Comparison of ENCODE assay signal across 2 cellular contexts in the genomic region with DNA sequence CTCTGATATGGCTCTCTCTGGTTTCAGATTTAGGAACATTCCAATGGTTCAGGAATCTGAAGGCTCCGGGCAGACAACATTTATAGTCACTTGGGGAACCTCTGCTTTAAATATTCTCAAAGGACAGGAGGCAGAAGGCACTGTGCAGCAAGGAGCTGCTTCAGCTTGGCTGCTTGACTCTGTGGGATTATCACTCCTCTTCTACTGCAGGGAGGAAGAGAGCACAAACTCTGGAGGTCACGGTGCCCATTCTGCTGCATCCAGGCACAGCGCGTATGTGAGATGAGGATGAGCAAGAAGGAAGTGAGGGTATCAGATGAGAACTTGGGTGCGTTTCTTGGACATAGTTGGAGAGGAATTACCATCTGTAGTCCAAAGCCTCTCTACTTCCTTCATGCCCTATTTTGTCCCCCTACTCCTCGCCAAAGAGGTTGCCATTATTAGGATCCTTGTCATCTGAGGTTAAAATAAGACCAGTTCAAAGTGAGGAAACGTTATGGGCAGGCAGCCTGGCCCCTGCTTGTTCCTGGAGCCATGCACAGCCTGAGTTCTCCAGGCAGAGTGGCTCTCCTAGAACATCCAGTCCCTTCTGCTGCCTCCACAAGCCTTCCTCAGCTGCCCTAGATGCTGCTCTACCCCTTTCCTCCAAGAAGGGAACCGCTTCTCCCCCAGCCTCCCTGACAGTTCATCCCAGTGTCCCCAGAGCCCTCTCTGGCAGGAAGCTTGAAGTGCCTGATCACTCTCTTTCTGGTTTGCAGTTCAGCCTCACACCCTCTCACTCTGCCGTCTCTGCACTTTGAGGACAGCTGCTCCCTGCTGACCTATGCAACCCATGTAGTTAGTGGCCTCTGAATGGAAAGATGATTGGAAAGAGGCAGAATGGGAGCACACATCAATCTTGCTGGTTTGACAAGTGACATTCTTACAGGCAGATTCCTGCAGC.
A peak's percentile ranks its signal among the peaks of the same experiment; 100 is the strongest.
TF ChIP-seq lines count a peak whose summit lies in the region.

No MANE protein-coding gene starts in this region.

TF ChIP-seq in H1, 55 proteins besides CTCF, POLR2A, EP300 and RAD21 (continues in another document):
- TF ChIP-seq SP1 (IDR thresholded peaks at IDR 0.05; ENCODE audit: low read depth, low read length) (no peak), EZH2 (IDR thresholded peaks at IDR 0.05; ENCODE audit: low read depth, low read length, severe bottlenecking) (no peak), RBBP5 (IDR thresholded peaks at IDR 0.05; ENCODE audit: borderline replicate concordance, low read depth, low read length) (no peak), KDM1A (IDR thresholded peaks at IDR 0.05; ENCODE audit: borderline replicate concordance, low read length) (no peak), SRF (IDR thresholded peaks at IDR 0.05; ENCODE audit: low read depth, low read length) (no peak), TAF7 (optimal IDR thresholded peaks at IDR 0.05; ENCODE audit: borderline replicate concordance, low read depth, low read length) (no peak), TCF12 (IDR thresholded peaks at IDR 0.05; ENCODE audit: low read depth, low read length) (no peak), CEBPB (IDR thresholded peaks at IDR 0.05; ENCODE audit: low read depth, low read length) (no peak), PHF8 (conservative IDR thresholded peaks at IDR 0.05; ENCODE audit: low read depth, low read length) (no peak), NRF1 (IDR thresholded peaks at IDR 0.05; ENCODE audit: low read depth, low read length) (no peak), JUND (IDR thresholded peaks at IDR 0.05; ENCODE audit: low read length) (no peak), FOSL1 (IDR thresholded peaks at IDR 0.05; ENCODE audit: insufficient read depth, low read depth, low read length) (no peak), CTBP2 (IDR thresholded peaks at IDR 0.05; ENCODE audit: borderline replicate concordance, insufficient read depth, insufficient read length, low read length) (no peak), JUN (IDR thresholded peaks at IDR 0.05; ENCODE audit: low read depth, low read length) (no peak), CREB1 (IDR thresholded peaks at IDR 0.05) (no peak), MAX (IDR thresholded peaks at IDR 0.05) (no peak)
- TF ChIP-seq, protein P1, sequence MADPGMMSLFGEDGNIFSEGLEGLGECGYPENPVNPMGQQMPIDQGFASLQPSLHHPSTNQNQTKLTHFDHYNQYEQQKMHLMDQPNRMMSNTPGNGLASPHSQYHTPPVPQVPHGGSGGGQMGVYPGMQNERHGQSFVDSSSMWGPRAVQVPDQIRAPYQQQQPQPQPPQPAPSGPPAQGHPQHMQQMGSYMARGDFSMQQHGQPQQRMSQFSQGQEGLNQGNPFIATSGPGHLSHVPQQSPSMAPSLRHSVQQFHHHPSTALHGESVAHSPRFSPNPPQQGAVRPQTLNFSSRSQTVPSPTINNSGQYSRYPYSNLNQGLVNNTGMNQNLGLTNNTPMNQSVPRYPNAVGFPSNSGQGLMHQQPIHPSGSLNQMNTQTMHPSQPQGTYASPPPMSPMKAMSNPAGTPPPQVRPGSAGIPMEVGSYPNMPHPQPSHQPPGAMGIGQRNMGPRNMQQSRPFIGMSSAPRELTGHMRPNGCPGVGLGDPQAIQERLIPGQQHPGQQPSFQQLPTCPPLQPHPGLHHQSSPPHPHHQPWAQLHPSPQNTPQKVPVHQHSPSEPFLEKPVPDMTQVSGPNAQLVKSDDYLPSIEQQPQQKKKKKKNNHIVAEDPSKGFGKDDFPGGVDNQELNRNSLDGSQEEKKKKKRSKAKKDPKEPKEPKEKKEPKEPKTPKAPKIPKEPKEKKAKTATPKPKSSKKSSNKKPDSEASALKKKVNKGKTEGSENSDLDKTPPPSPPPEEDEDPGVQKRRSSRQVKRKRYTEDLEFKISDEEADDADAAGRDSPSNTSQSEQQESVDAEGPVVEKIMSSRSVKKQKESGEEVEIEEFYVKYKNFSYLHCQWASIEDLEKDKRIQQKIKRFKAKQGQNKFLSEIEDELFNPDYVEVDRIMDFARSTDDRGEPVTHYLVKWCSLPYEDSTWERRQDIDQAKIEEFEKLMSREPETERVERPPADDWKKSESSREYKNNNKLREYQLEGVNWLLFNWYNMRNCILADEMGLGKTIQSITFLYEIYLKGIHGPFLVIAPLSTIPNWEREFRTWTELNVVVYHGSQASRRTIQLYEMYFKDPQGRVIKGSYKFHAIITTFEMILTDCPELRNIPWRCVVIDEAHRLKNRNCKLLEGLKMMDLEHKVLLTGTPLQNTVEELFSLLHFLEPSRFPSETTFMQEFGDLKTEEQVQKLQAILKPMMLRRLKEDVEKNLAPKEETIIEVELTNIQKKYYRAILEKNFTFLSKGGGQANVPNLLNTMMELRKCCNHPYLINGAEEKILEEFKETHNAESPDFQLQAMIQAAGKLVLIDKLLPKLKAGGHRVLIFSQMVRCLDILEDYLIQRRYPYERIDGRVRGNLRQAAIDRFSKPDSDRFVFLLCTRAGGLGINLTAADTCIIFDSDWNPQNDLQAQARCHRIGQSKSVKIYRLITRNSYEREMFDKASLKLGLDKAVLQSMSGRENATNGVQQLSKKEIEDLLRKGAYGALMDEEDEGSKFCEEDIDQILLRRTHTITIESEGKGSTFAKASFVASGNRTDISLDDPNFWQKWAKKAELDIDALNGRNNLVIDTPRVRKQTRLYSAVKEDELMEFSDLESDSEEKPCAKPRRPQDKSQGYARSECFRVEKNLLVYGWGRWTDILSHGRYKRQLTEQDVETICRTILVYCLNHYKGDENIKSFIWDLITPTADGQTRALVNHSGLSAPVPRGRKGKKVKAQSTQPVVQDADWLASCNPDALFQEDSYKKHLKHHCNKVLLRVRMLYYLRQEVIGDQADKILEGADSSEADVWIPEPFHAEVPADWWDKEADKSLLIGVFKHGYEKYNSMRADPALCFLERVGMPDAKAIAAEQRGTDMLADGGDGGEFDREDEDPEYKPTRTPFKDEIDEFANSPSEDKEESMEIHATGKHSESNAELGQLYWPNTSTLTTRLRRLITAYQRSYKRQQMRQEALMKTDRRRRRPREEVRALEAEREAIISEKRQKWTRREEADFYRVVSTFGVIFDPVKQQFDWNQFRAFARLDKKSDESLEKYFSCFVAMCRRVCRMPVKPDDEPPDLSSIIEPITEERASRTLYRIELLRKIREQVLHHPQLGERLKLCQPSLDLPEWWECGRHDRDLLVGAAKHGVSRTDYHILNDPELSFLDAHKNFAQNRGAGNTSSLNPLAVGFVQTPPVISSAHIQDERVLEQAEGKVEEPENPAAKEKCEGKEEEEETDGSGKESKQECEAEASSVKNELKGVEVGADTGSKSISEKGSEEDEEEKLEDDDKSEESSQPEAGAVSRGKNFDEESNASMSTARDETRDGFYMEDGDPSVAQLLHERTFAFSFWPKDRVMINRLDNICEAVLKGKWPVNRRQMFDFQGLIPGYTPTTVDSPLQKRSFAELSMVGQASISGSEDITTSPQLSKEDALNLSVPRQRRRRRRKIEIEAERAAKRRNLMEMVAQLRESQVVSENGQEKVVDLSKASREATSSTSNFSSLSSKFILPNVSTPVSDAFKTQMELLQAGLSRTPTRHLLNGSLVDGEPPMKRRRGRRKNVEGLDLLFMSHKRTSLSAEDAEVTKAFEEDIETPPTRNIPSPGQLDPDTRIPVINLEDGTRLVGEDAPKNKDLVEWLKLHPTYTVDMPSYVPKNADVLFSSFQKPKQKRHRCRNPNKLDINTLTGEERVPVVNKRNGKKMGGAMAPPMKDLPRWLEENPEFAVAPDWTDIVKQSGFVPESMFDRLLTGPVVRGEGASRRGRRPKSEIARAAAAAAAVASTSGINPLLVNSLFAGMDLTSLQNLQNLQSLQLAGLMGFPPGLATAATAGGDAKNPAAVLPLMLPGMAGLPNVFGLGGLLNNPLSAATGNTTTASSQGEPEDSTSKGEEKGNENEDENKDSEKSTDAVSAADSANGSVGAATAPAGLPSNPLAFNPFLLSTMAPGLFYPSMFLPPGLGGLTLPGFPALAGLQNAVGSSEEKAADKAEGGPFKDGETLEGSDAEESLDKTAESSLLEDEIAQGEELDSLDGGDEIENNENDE (IDR thresholded peaks at IDR 0.05; ENCODE audit: insufficient replicate concordance, low read length) = no peak

TF ChIP-seq in neural cell, 6 proteins besides CTCF, POLR2A, EP300 and RAD21:
- TF ChIP-seq POLR2AphosphoS5 (IDR thresholded peaks at IDR 0.05) (peak; percentile 30), MXI1 (conservative IDR thresholded peaks at IDR 0.05; ENCODE audit: poor library complexity, severe bottlenecking) (no peak)
